Comparison of ENCODE assay signal across 1 cellular context in genomic region chr17:36188891-36189306, GRCh38.
TF ChIP-seq lines count a peak whose summit lies in the region.

No MANE protein-coding gene starts in this region.

TF ChIP-seq in SK-N-SH treated with all-trans-retinoic acid at 6 μM for 48 hours, 23 proteins besides CTCF, POLR2A, EP300 and RAD21 (continued from another document):
- TF ChIP-seq CREB5 (CRISPR knock-in tag; IDR thresholded peaks at IDR 0.05; ENCODE audit: low read depth) = no peak
- no peak for TF ChIP-seq CSDC2 (CRISPR knock-in tag; IDR thresholded peaks at IDR 0.05)
- no peak for TF ChIP-seq ZNF565 (CRISPR knock-in tag; conservative IDR thresholded peaks at IDR 0.05; ENCODE audit: low read depth)
- TF ChIP-seq POU6F1 (CRISPR knock-in tag; IDR thresholded peaks at IDR 0.05; ENCODE audit: borderline replicate concordance, low read depth) = no peak
- TF ChIP-seq GLIS3 (CRISPR knock-in tag; IDR thresholded peaks at IDR 0.05) = no peak
- no peak for TF ChIP-seq ZC3H10 (CRISPR knock-in tag; IDR thresholded peaks at IDR 0.05)
